Comparison of ENCODE assay signal across 21 cellular contexts in genomic region chr16:83682126-83682857, GRCh38.
DNase-seq lines count a peak whose midpoint lies in the region; ATAC-seq, FAIRE-seq and TF ChIP-seq lines count a peak whose summit lies in the region.
"Had no signal": no experiment of that assay in that cellular context is flagged by ENCODE, and none has a peak within 500 bp of the region (broad histone marks: within the 10 kb centered on the region; RNA-seq: fewer than 3 reads in every experiment).

No MANE protein-coding gene starts in this region.

- no peak overlapping the region for H2AFZ ChIP-seq in astrocyte (ENCODE audit: low read depth, low read length)
- H2AFZ ChIP-seq: PC-9 had no signal

- no peak for FAIRE-seq in astrocyte (lab: Jason Lieb, UNC)
- FAIRE-seq: K562 had no signal

- no peaks in the 10 kb centered on the region for H3K79me2 ChIP-seq in astrocyte (ENCODE audit: insufficient read depth, low read length)

- peaks cover 28% of the 10 kb centered on the region for H3K27me3 Mint-ChIP-seq in astrocyte (ENCODE audit: low read depth, unreplicated experiment)
- peaks cover 12 to 36% of the 10 kb centered on the region in 2 donors for H3K27me3 Mint-ChIP-seq in natural killer cell treated with Interleukin-12 subunit alpha and Interleukin-12 subunit beta and Interleukin-15 and Interleukin-18, amount 100 ng/mL, for 72 hours

- H3K4me1 Mint-ChIP-seq in astrocyte (ENCODE audit: low read depth, unreplicated experiment): peaks cover 9% of the 10 kb centered on the region
- H3K4me1 Mint-ChIP-seq in natural killer cell treated with Interleukin-12 subunit alpha and Interleukin-12 subunit beta and Interleukin-15 and Interleukin-18, amount 100 ng/mL, for 72 hours (ENCODE audit: low read depth in 2 of 2): no peaks in the 10 kb centered on the region

- intact Hi-C loops in upper lobe of right lung (cut with DNase I): no loop called here

- no peak overlapping the region for H3K27ac ChIP-seq in astrocyte (ENCODE audit: low read depth, low read length)
- no peak overlapping the region for H3K27ac ChIP-seq in upper lobe of right lung
- H3K27ac ChIP-seq: 22Rv1, PC-9, SK-N-MC had no signal

- H3K9me3 ChIP-seq in astrocyte (ENCODE audit: insufficient read depth, low read depth, low read length) (no peaks in the 10 kb centered on the region), upper lobe of right lung (no peaks in the 10 kb centered on the region)
- H3K9me3 ChIP-seq: BE2C, HAP-1 had no signal

- ATAC-seq in HG02763 (IDR thresholded peaks at IDR 0.05; ENCODE audit: unreplicated experiment) (no peak), upper lobe of right lung (no peak)
- no peak for ATAC-seq in natural killer cell treated with Interleukin-12 subunit alpha and Interleukin-12 subunit beta and Interleukin-15 and Interleukin-18, amount 100 ng/mL, for 72 hours
- ATAC-seq: CD8-positive, alpha-beta T cell; K562 had no signal

- peaks cover 5% of the 10 kb centered on the region for H3K9me3 Mint-ChIP-seq in astrocyte (ENCODE audit: unreplicated experiment)
- H3K9me3 Mint-ChIP-seq in natural killer cell treated with Interleukin-12 subunit alpha and Interleukin-12 subunit beta and Interleukin-15 and Interleukin-18, amount 100 ng/mL, for 72 hours: no peaks in the 10 kb centered on the region
- H3K9me3 Mint-ChIP-seq: CD8-positive, alpha-beta T cell had no signal

- no peaks in the 10 kb centered on the region for H3K36me3 Mint-ChIP-seq in astrocyte (ENCODE audit: low read depth, unreplicated experiment)
- no peaks in the 10 kb centered on the region for H3K36me3 Mint-ChIP-seq in natural killer cell treated with Interleukin-12 subunit alpha and Interleukin-12 subunit beta and Interleukin-15 and Interleukin-18, amount 100 ng/mL, for 72 hours
- H3K36me3 Mint-ChIP-seq: CD8-positive, alpha-beta T cell had no signal

- no peak overlapping the region for H3K9ac ChIP-seq in astrocyte (ENCODE audit: low read length)

- H3K27me3 ChIP-seq in astrocyte (ENCODE audit: insufficient read depth, low read length) (no peaks in the 10 kb centered on the region), upper lobe of right lung (no peaks in the 10 kb centered on the region)
- H3K27me3 ChIP-seq: BE2C had no signal

- TF ChIP-seq CTCF in astrocyte (IDR thresholded peaks at IDR 0.05; ENCODE audit: insufficient read depth, low read depth, low read length): no peak
- TF ChIP-seq CTCF in upper lobe of right lung (IDR thresholded peaks at IDR 0.05): no peak

- H3K4me3 Mint-ChIP-seq in astrocyte (ENCODE audit: unreplicated experiment): no peak overlapping the region
- no peak overlapping the region for H3K4me3 Mint-ChIP-seq in natural killer cell treated with Interleukin-12 subunit alpha and Interleukin-12 subunit beta and Interleukin-15 and Interleukin-18, amount 100 ng/mL, for 72 hours
- H3K4me3 Mint-ChIP-seq: CD8-positive, alpha-beta T cell had no signal

- H3K4me1 ChIP-seq in astrocyte (ENCODE audit: insufficient read depth, low read length) (no peaks in the 10 kb centered on the region), upper lobe of right lung (no peaks in the 10 kb centered on the region)
- H3K4me1 ChIP-seq: BE2C, HAP-1 had no signal

- H4K20me1 ChIP-seq in astrocyte (ENCODE audit: insufficient read depth, low read length): no peaks in the 10 kb centered on the region

- no peak overlapping the region for H3K4me2 ChIP-seq in astrocyte (ENCODE audit: low read length)
- H3K4me2 ChIP-seq: PC-9 had no signal

- DNase-seq in NCI-H82 (lab: John Stamatoyannopoulos, UW) (peak; percentile 48), NCI-H82 treated with DMSO at 0.1 percent for 48 hours (lab: John Stamatoyannopoulos, UW; ENCODE audit: unreplicated experiment) (no peak), astrocyte (ENCODE audit: low read depth) (no peak), left kidney (ENCODE audit: low read depth, low spot score) (peak; percentile 71), NCI-H510A (lab: John Stamatoyannopoulos, UW) (no peak), upper lobe of right lung (no peak)
- DNase-seq in natural killer cell treated with Interleukin-12 subunit alpha and Interleukin-12 subunit beta and Interleukin-15 and Interleukin-18, amount 100 ng/mL, for 72 hours (ENCODE audit: low spot score): no peak
- DNase-seq: BE2C; Calu3; CD8-positive, alpha-beta T cell; GF-D8; NCI-H1105 treated with DMSO at 0.1 percent for 48 hours; NCI-H1694; NCI-H2081 treated with DMSO at 0.1 percent for 48 hours; NCI-H748 treated with DMSO at 0.1 percent for 48 hours; PC-9 had no signal

- no peaks in the 10 kb centered on the region for H3K36me3 ChIP-seq in astrocyte (ENCODE audit: insufficient read depth, low read length)
- no peaks in the 10 kb centered on the region for H3K36me3 ChIP-seq in upper lobe of right lung
- H3K36me3 ChIP-seq: BE2C, HAP-1 had no signal

- H3K4me3 ChIP-seq in astrocyte (ENCODE audit: insufficient read depth, low read depth, low read length) (no peak overlapping the region), upper lobe of right lung (no peak overlapping the region)
- H3K4me3 ChIP-seq: HAP-1, K562, PC-9, SK-N-MC had no signal

- H3K27ac Mint-ChIP-seq in astrocyte (ENCODE audit: unreplicated experiment): peak overlapping the region; percentile 58
- H3K27ac Mint-ChIP-seq in natural killer cell treated with Interleukin-12 subunit alpha and Interleukin-12 subunit beta and Interleukin-15 and Interleukin-18, amount 100 ng/mL, for 72 hours: no peak overlapping the region
- H3K27ac Mint-ChIP-seq: CD8-positive, alpha-beta T cell had no signal

Comparison
In these comparisons a context has a peak if more than half of its experiments do, and no peak if none do; other contexts are left out.
1. DNase-seq: peak in NCI-H82 (single experiment) and left kidney (single experiment); none in NCI-H82 treated with DMSO at 0.1 percent for 48 hours (single experiment), astrocyte (single experiment), NCI-H510A (single experiment), upper lobe of right lung (single experiment) and natural killer cell treated with Interleukin-12 subunit alpha and Interleukin-12 subunit beta and Interleukin-15 and Interleukin-18, amount 100 ng/mL, for 72 hours (single experiment).